In the genomic region with DNA sequence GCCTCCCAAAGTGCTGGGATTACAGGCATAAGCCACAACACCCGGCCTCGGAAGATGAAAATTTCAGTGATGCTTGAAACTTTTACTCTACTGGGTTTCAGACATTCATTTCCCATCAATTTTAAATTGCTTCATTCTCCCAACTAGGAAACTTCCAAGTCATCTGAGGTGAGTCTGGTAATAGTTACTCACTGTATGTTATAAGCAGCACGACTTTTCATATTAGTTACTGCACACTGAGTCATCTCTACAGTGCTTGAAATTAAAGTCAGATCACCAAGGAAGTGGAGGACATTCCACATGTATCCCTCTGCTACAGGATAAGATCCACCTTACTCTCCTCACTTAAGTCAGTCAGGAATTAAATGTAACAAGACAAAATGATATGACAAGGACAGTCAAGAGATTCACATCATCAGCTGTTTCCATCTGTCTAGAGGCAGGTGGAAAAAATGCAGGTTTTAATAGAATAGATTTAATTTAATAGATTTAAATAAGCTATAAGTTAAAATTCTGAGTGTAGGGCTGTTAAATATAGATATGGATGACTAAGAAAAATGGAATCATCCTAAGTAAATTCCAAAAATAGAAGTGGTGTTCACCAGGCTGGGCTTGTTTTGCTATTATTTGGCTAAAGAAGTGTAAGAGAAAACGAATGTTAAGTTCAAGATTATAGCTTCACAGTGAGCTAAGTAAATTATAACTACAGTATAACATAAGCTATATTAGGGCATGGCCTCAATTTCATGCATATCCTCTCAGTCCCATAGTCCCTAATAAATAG, we compare ENCODE assay signal across 1 cellular context.
TF ChIP-seq lines count a peak whose summit lies in the region.

No MANE protein-coding gene starts in this region.

TF ChIP-seq in SK-N-SH, 30 proteins besides CTCF, POLR2A, EP300 and RAD21 (continued from another document):
- TF ChIP-seq REST (IDR thresholded peaks at IDR 0.05; ENCODE audit: low read depth, low read length) (no peak), FOXJ3 (CRISPR knock-in tag; IDR thresholded peaks at IDR 0.05) (no peak), RFX5 (IDR thresholded peaks at IDR 0.05; ENCODE audit: low read length) (no peak), MXI1 (IDR thresholded peaks at IDR 0.05; ENCODE audit: low read depth, low read length) (no peak), JUND (IDR thresholded peaks at IDR 0.05) (peak; percentile 53), TEAD4 (IDR thresholded peaks at IDR 0.05; ENCODE audit: borderline replicate concordance, insufficient read depth) (no peak), YY1 (IDR thresholded peaks at IDR 0.05; ENCODE audit: low read depth) (no peak), MEF2A (IDR thresholded peaks at IDR 0.05; ENCODE audit: borderline replicate concordance, low read depth) (peak; percentile 64; the same call in 1 of the 2 replicates), GABPA (IDR thresholded peaks at IDR 0.05; ENCODE audit: low read depth) (no peak), GATA2 (CRISPR knock-in tag; IDR thresholded peaks at IDR 0.05) (no peak), EZH2phosphoT487 (IDR thresholded peaks at IDR 0.05; ENCODE audit: borderline replicate concordance, low read depth) (no peak), IRF3 (IDR thresholded peaks at IDR 0.05; ENCODE audit: low read depth, low read length) (no peak), POLR2AphosphoS5 (IDR thresholded peaks at IDR 0.05; ENCODE audit: low read depth, low read length) (no peak), FOSL2 (IDR thresholded peaks at IDR 0.05; ENCODE audit: borderline replicate concordance, low read depth) (peak; percentile 82), FOXM1 (IDR thresholded peaks at IDR 0.05; ENCODE audit: low read depth) (no peak)
- TF ChIP-seq, protein P1, sequence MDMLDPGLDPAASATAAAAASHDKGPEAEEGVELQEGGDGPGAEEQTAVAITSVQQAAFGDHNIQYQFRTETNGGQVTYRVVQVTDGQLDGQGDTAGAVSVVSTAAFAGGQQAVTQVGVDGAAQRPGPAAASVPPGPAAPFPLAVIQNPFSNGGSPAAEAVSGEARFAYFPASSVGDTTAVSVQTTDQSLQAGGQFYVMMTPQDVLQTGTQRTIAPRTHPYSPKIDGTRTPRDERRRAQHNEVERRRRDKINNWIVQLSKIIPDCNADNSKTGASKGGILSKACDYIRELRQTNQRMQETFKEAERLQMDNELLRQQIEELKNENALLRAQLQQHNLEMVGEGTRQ (IDR thresholded peaks at IDR 0.05; ENCODE audit: borderline replicate concordance, low read depth, low read length): no peak
- TF ChIP-seq, protein P2, sequence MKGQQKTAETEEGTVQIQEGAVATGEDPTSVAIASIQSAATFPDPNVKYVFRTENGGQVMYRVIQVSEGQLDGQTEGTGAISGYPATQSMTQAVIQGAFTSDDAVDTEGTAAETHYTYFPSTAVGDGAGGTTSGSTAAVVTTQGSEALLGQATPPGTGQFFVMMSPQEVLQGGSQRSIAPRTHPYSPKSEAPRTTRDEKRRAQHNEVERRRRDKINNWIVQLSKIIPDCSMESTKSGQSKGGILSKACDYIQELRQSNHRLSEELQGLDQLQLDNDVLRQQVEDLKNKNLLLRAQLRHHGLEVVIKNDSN (IDR thresholded peaks at IDR 0.05; ENCODE audit: borderline replicate concordance, low read depth): no peak
- TF ChIP-seq, protein P3, sequence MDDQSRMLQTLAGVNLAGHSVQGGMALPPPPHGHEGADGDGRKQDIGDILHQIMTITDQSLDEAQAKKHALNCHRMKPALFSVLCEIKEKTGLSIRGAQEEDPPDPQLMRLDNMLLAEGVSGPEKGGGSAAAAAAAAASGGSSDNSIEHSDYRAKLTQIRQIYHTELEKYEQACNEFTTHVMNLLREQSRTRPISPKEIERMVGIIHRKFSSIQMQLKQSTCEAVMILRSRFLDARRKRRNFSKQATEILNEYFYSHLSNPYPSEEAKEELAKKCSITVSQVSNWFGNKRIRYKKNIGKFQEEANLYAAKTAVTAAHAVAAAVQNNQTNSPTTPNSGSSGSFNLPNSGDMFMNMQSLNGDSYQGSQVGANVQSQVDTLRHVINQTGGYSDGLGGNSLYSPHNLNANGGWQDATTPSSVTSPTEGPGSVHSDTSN (IDR thresholded peaks at IDR 0.05): 0 out of 2 replicates have a peak, but pooled peaks have one; percentile 16
